ENCODE assay signal across 9 cellular contexts in the genomic region with DNA sequence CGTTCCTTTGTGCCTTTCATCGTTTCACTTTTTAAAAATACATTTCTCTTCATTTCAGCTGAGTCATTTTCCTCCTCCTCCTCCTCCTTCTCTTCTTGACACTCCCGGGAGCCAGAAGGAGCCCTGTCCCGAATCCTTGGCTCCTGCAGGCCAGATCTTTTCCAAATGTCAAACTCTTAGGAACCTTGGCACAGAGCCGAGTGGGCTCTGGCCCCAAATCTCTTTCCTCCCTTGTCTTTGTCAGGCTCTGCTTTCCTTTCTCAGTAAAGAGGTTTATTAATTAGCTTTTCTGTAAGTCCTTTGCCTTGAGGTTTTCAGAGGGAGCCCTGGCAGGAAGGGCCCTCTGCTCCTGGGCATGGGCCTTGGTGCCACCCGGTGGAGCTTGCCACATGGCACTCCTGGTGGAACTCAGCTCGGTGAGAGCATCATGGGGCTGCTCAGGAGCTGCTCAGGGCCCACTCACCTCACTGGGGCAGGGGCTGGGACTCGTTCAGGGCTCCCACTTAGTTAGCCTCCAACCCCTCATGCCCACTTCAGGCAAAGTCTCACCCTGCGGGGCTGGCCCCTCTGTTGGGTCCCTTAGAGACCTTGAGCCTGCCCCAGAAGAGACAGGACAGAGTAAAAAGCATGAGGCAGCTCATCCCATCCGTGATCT. TPM values are rescaled to one million over a fixed set of nuclear protein-coding genes. Genes with fewer than 3 reads are reported as not detected.
DNase-seq lines count a peak whose midpoint lies in the region; ATAC-seq and TF ChIP-seq lines count a peak whose summit lies in the region.
"Had no signal": no experiment of that assay in that cellular context is flagged by ENCODE, and none has a peak within 500 bp of the region (broad histone marks: within the 10 kb centered on the region; RNA-seq: fewer than 3 reads in every experiment).

No MANE protein-coding gene starts in this region.

- ATAC-seq in sciatic nerve (peak; percentile 78), GM18868 (IDR thresholded peaks at IDR 0.05; ENCODE audit: unreplicated experiment) (no peak), GM18858 (IDR thresholded peaks at IDR 0.05; ENCODE audit: unreplicated experiment) (no peak)
- ATAC-seq: foreskin keratinocyte had no signal

- no peak for TF ChIP-seq CTCF in astrocyte of the spinal cord (IDR thresholded peaks at IDR 0.05; ENCODE audit: low read depth, low read length)

- intact Hi-C loops in sciatic nerve (cut with DNase I): no loop called here

- in situ Hi-C loops in astrocyte of the spinal cord (cut with HindIII; ENCODE audit: low sequenced_read_pairs): no loop called here

- DNase-seq in AG20443 (ENCODE audit: low spot score) (peak; percentile 67), astrocyte of the spinal cord (ENCODE audit: low read depth, low spot score) (peak; percentile 23), hippocampal formation (lab: John Stamatoyannopoulos, UW) (peak; percentile 15 to 29), sciatic nerve (ENCODE audit: low spot score) (peak; percentile 63), foreskin melanocyte (no peak), NOMO-1 treated with DMSO at 0.1 percent for 48 hours (lab: John Stamatoyannopoulos, UW; ENCODE audit: unreplicated experiment) (no peak)
- DNase-seq: foreskin keratinocyte had no signal

- H3K4me3 ChIP-seq in astrocyte of the spinal cord (ENCODE audit: low read depth, low read length): no peak overlapping the region

RNA-seq across cellular contexts. Expression of gene STC2, which starts 17.2 kb away (rescaled TPM):
- total RNA-seq in sciatic nerve: 3.6 TPM

Comparison
In these comparisons a context has a peak if more than half of its experiments do, and no peak if none do; other contexts are left out.
1. DNase-seq: peak in AG20443 (single experiment), astrocyte of the spinal cord (single experiment), hippocampal formation (2 of 2) and sciatic nerve (single experiment); none in foreskin melanocyte (single experiment) and NOMO-1 treated with DMSO at 0.1 percent for 48 hours (single experiment).